Comparison of ENCODE assay signal across 8 cellular contexts in the genomic region with DNA sequence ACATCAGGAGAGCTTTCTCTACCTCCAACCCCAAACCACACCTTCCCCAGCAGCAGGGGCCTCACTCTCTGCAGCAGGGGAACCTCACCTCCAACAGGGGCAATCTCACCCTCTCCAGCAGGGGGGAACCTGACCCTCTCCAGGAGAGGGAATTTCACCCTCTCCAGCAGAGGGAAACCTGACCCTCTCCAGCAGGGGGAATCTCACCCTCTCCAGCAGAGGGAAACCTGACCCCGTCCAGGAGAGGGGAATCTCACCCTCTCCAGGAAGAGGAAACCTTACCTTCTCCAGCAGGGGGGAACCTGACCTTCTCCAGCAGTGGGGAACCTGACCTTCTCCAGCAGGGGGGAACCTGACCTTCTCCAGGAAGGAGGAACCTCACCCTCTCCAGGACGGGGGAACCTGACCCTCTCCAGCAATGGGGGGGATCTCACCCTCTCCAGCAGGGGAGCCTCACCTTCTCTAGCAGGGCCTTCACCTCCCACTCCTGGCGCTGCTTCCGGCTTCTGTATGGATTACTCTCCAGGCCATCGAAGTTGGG. TPM values are rescaled to one million over a fixed set of nuclear protein-coding genes. Genes with fewer than 3 reads are reported as not detected.
DNase-seq lines count a peak whose midpoint lies in the region; ATAC-seq and TF ChIP-seq lines count a peak whose summit lies in the region.

No MANE protein-coding gene starts in this region.

- DNase-seq in AG20443 (ENCODE audit: low spot score) (peak; percentile 52), NCI-H82 treated with DMSO at 0.1 percent for 48 hours (lab: John Stamatoyannopoulos, UW; ENCODE audit: unreplicated experiment) (peak; percentile 24), cerebellar cortex (ENCODE audit: low spot score) (peak; percentile 81), neural crest cell (ENCODE audit: low read depth, low spot score) (peak; percentile 29)
- DNase-seq in activated effector memory CD4-positive, alpha-beta T cell treated with anti-CD3 and anti-CD28 coated beads, Interleukin-2, amount 50 U/mL, for 16 hours: no peak

- H3K9me3 Mint-ChIP-seq in neural crest cell: no peaks in the 10 kb centered on the region

- no peaks in the 10 kb centered on the region for H3K27me3 Mint-ChIP-seq in neural crest cell (ENCODE audit: low read depth)

- TF ChIP-seq CTCF in GM12873 (IDR thresholded peaks at IDR 0.05; ENCODE audit: insufficient read depth, low read depth, low read length, missing control alignments) (peak; percentile 47), neural crest cell (conservative IDR thresholded peaks at IDR 0.05) (peak; percentile 61)

- H3K27ac Mint-ChIP-seq in neural crest cell (ENCODE audit: unreplicated experiment): no peak overlapping the region

- ATAC-seq in HG03280 (IDR thresholded peaks at IDR 0.05; ENCODE audit: unreplicated experiment) (no peak), HG02798 (IDR thresholded peaks at IDR 0.05; ENCODE audit: poor library complexity, unreplicated experiment) (no peak)

- H3K36me3 Mint-ChIP-seq in neural crest cell (ENCODE audit: low read depth): peaks cover 4% of the 10 kb centered on the region

- H3K4me3 Mint-ChIP-seq in neural crest cell: peak overlapping the region; percentile 59

- H3K4me1 Mint-ChIP-seq in neural crest cell: peaks cover 24% of the 10 kb centered on the region

RNA-seq across cellular contexts. Expression of a gene that starts 3.1 kb away (rescaled TPM):
- total RNA-seq in neural crest cell: 2.0 and 2.8 TPM in 2 replicates

RNA-seq across cellular contexts. Expression of a gene that starts 8.2 kb away (rescaled TPM):
- total RNA-seq in neural crest cell: 2,299 and 2,407 TPM in 2 replicates

RNA-seq across cellular contexts. Expression of a gene that starts 8.4 kb away (rescaled TPM):
- 53.2 and 57.3 TPM in 2 replicates for total RNA-seq in neural crest cell

RNA-seq across cellular contexts. Expression of a gene that starts 9.0 kb away (rescaled TPM):
- 54.5 and 60.6 TPM in 2 replicates for total RNA-seq in neural crest cell

RNA-seq across cellular contexts. Expression of a gene that starts 9.4 kb away (rescaled TPM):
- total RNA-seq in neural crest cell: 54.9 and 61.4 TPM in 2 replicates
